Comparison of ENCODE assay signal across 8 cellular contexts in the genomic region with DNA sequence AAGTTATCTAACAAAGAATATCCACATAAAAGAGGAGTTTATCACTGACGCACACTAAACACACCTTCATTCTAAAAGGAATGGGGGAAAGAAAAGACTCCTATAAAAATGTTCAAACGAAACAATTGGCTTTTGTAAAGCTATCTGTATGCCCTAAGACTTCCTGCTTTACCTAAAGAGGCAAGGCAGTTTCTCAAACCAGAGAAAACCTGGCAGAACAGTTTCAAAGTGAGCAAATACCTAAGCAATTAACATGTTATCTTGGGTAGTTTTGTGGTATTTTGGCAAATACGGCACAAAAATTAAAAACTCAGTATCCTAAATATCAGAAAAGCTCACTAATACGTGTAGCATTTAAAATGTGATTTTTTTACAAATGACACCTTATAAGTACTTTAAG. TPM values are rescaled to one million over a fixed set of nuclear protein-coding genes. Genes with fewer than 3 reads are reported as not detected.
DNase-seq lines count a peak whose midpoint lies in the region; ATAC-seq and TF ChIP-seq lines count a peak whose summit lies in the region.

No MANE protein-coding gene starts in this region.

- no peaks in the 10 kb centered on the region for H3K27me3 ChIP-seq in adrenal gland
- no peaks in the 10 kb centered on the region for H3K27me3 ChIP-seq in right lobe of liver
- H3K27me3 ChIP-seq in uterus, result no peaks in the 10 kb centered on the region

- peak overlapping the region; percentile 99 for H3K4me3 Mint-ChIP-seq in HFFc6

- H3K9me3 ChIP-seq in adrenal gland (replicated peaks in 1 of 3) (no peaks in the 10 kb centered on the region), right lobe of liver (no peaks in the 10 kb centered on the region), uterus (no peaks in the 10 kb centered on the region)

- ATAC-seq in right lobe of liver, result no peak
- ATAC-seq in GM19452 (IDR thresholded peaks at IDR 0.05; ENCODE audit: unreplicated experiment), result no peak
- ATAC-seq in HG02970 (IDR thresholded peaks at IDR 0.05; ENCODE audit: low FRiP score, unreplicated experiment), result no peak

- H3K4me1 Mint-ChIP-seq in HFFc6 (ENCODE audit: low read depth), result peaks cover 21% of the 10 kb centered on the region

- H3K36me3 Mint-ChIP-seq in HFFc6 (ENCODE audit: low read depth), result peaks cover 18% of the 10 kb centered on the region

- 4 to 8% (median 6%) methylated on average over 4 of the region's 4 CpGs for WGBS in adrenal gland, 4 donors
- WGBS in right lobe of liver (ENCODE audit: insufficient coverage, low coverage, low lambda C conversion rate, missing lambda C conversion rate), result 4% methylated on average over 4 of the region's 4 CpGs

- H3K4me1 ChIP-seq in adrenal gland (replicated peaks in 1 of 2), result peaks cover 18 to 40% of the 10 kb centered on the region in 2 donors
- peaks cover 0 to 42% (median 16%) of the 10 kb centered on the region in 4 donors for H3K4me1 ChIP-seq in right lobe of liver
- peaks cover 4% of the 10 kb centered on the region in 2 donors for H3K4me1 ChIP-seq in uterus

- H3K4me3 ChIP-seq in adrenal gland, result peak overlapping the region in 2 of 4 donors; percentile 87 to 89
- H3K4me3 ChIP-seq in right lobe of liver, result peak overlapping the region; percentile 77 to 88 (median 80)
- H3K4me3 ChIP-seq in uterus, result peak overlapping the region; percentile 72 to 92

- TF ChIP-seq CTCF in HFFc6 (IDR thresholded peaks at IDR 0.05), result no peak
- TF ChIP-seq CTCF in adrenal gland (IDR thresholded peaks at IDR 0.05), result no peak
- TF ChIP-seq CTCF in right lobe of liver (IDR thresholded peaks at IDR 0.05), result no peak
- no peak for TF ChIP-seq CTCF in uterus (IDR thresholded peaks at IDR 0.05)

- H3K27me3 Mint-ChIP-seq in HFFc6 (ENCODE audit: insufficient read depth), result no peaks in the 10 kb centered on the region

- DNase-seq in AML-193 (lab: John Stamatoyannopoulos, UW) (peak; percentile 21 to 33), HFFc6 (no peak), adrenal gland (no peak), right lobe of liver (no peak), uterus (no peak), NCI-H146 treated with DMSO at 0.1 percent for 48 hours (lab: John Stamatoyannopoulos, UW; ENCODE audit: unreplicated experiment) (no peak)

- H3K27ac ChIP-seq in adrenal gland (peak overlapping the region in 4 of 5 donors; percentile 18 to 96 (median 93)), right lobe of liver (peak overlapping the region in 2 of 3 donors; percentile 95 to 96), uterus (peak overlapping the region; percentile 95 to 100)

- intact Hi-C loops in adrenal gland (cut with DNase I), result loop anchor here in 1 of 2 donors (10.0 kb wide), 1 partner anchor 101 kb away; no protein-coding TSS in a partner anchor
- intact Hi-C loops in right lobe of liver (cut with DNase I), result no loop called here
- intact Hi-C loops in uterus (cut with DNase I; ENCODE audit: low total_unique reads), result no loop called here

- peaks cover 0 to 8% of the 10 kb centered on the region in 2 donors for H3K36me3 ChIP-seq in adrenal gland (replicated peaks in 1 of 2)
- peaks cover 0 to 8% (median 5%) of the 10 kb centered on the region in 4 donors for H3K36me3 ChIP-seq in right lobe of liver
- H3K36me3 ChIP-seq in uterus, result no peaks in the 10 kb centered on the region

- peak overlapping the region; percentile 100 for H3K27ac Mint-ChIP-seq in HFFc6

- TF ChIP-seq POLR2A in adrenal gland (IDR thresholded peaks at IDR 0.05) (no peak), right lobe of liver (IDR thresholded peaks at IDR 0.05) (no peak), uterus (IDR thresholded peaks at IDR 0.05) (no peak)

- no peaks in the 10 kb centered on the region for H3K9me3 Mint-ChIP-seq in HFFc6

RNA-seq across cellular contexts. Expression of gene PUM1, which starts 1.9 kb away (rescaled TPM):
- total RNA-seq in HFFc6 (2021; fragmentation: NEBNext Ultra II Directional; extraction: Animal tissue kit (Norgen Biotek cat#: 25700)), result 10 to 100 TPM; 83.6 to 95.4 (median 90.8) TPM
- total RNA-seq in adrenal gland, result 100 to 1,000 TPM in 5 of 8 donors, 10 to 100 TPM in 3; 72.0 to 167 (median 105) TPM
- 10 to 100 TPM; 22.6 to 57.8 (median 35.0) TPM for polyA plus RNA-seq in adrenal gland
- 10 to 100 TPM; 30.9 to 51.6 (median 42.0) TPM for total RNA-seq in right lobe of liver
- 100 to 1,000 TPM in 2 of 4 donors, 10 to 100 TPM in 2; 42.9 to 152 (median 113) TPM for total RNA-seq in uterus

Comparison
In these comparisons a context has a peak if more than half of its experiments do, and no peak if none do; other contexts are left out.
1. DNase-seq: peak in AML-193 (2 of 2); none in HFFc6 (single experiment), adrenal gland (0 of 7), right lobe of liver (0 of 3), uterus (0 of 2) and NCI-H146 treated with DMSO at 0.1 percent for 48 hours (single experiment).
2. Peak in every context shown above with its lines, with median percentiles within 50 percentile points of each other: H3K27ac ChIP-seq.